Comparison of ENCODE assay signal across 19 cellular contexts in the genomic region with DNA sequence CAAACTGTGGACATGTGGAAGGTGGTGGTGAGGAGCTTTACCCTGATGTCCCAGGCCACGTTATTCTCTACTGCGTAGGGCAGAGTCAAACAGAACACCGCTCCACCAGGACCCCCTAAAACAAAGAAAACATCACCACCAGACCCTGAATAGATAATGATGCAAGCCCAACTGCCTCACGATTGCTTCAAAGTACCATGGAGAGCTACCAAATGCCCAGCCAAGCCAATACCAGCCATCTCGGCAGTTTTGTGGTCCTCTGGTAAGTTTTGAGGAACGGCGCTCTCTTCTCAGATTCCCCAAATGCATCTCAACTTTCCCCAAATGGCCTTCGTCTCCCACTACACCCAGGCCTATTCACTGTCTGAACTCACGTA. TPM values are rescaled to one million over a fixed set of nuclear protein-coding genes. Genes with fewer than 3 reads are reported as not detected.
DNase-seq lines count a peak whose midpoint lies in the region; ATAC-seq and TF ChIP-seq lines count a peak whose summit lies in the region.
"Had no signal": no experiment of that assay in that cellular context is flagged by ENCODE, and none has a peak within 500 bp of the region (broad histone marks: within the 10 kb centered on the region; RNA-seq: fewer than 3 reads in every experiment).

No MANE protein-coding gene starts in this region.

- H3K36me3 ChIP-seq in BLaER1, result peaks cover 60% of the 10 kb centered on the region
- H3K36me3 ChIP-seq in CD4-positive, CD25-positive, alpha-beta regulatory T cell (ENCODE audit: control insufficient read depth, insufficient read depth, low read length), result peaks cover 33% of the 10 kb centered on the region
- H3K36me3 ChIP-seq: colonic mucosa had no signal

- no peak for DNase-seq in CD4-positive, CD25-positive, alpha-beta regulatory T cell
- no peak for DNase-seq in KBM-7
- no peak for DNase-seq in NCI-H1105 (lab: John Stamatoyannopoulos, UW)
- DNase-seq: activated CD4-positive, alpha-beta T cell treated with anti-CD3 and anti-CD28 coated beads for 4 hours; activated naive CD4-positive, alpha-beta T cell treated with Interleukin-2 at 50 U/mL for 16 hours; AML-193; Calu3; colonic mucosa; left cardiac atrium; mesendoderm; NCI-H1436 treated with DMSO at 0.1 percent for 48 hours; spleen; stimulated activated CD4-positive, alpha-beta T cell treated with anti-CD3 and anti-CD28 coated beads, Interleukin-4, amount 100 ng/mL, for 24 hours had no signal

- H3K27ac ChIP-seq in BLaER1, result no peak overlapping the region
- H3K27ac ChIP-seq in CD4-positive, CD25-positive, alpha-beta regulatory T cell (ENCODE audit: insufficient read depth, low read length, poor library complexity, severe bottlenecking), result no peak overlapping the region
- H3K27ac ChIP-seq: colonic mucosa had no signal

- no peaks in the 10 kb centered on the region for H3K9me3 Mint-ChIP-seq in CD4-positive, CD25-positive, alpha-beta regulatory T cell
- H3K9me3 Mint-ChIP-seq in activated naive CD8-positive, alpha-beta T cell (ENCODE audit: low read depth), result no peaks in the 10 kb centered on the region
- no peaks in the 10 kb centered on the region for H3K9me3 Mint-ChIP-seq in nephron

- H3K27me3 ChIP-seq in BLaER1, result no peaks in the 10 kb centered on the region
- H3K27me3 ChIP-seq in CD4-positive, CD25-positive, alpha-beta regulatory T cell (ENCODE audit: control insufficient read depth, insufficient read depth, low read length), result no peaks in the 10 kb centered on the region
- H3K27me3 ChIP-seq: colonic mucosa, spleen had no signal

- no peaks in the 10 kb centered on the region for H3K27me3 Mint-ChIP-seq in CD4-positive, CD25-positive, alpha-beta regulatory T cell
- H3K27me3 Mint-ChIP-seq in activated naive CD8-positive, alpha-beta T cell, result no peaks in the 10 kb centered on the region
- H3K27me3 Mint-ChIP-seq in nephron (ENCODE audit: low read depth), result no peaks in the 10 kb centered on the region

- H3K4me3 ChIP-seq in BLaER1, result no peak overlapping the region
- no peak overlapping the region for H3K4me3 ChIP-seq in CD4-positive, CD25-positive, alpha-beta regulatory T cell (ENCODE audit: low read depth, low read length)
- H3K4me3 ChIP-seq: colonic mucosa, spleen had no signal

- peaks cover 95% of the 10 kb centered on the region for H3K4me1 ChIP-seq in BLaER1
- H3K4me1 ChIP-seq in CD4-positive, CD25-positive, alpha-beta regulatory T cell (ENCODE audit: control insufficient read depth, insufficient read depth, low read length, poor library complexity, severe bottlenecking), result peaks cover 82% of the 10 kb centered on the region

- H3K4me1 Mint-ChIP-seq in CD4-positive, CD25-positive, alpha-beta regulatory T cell, result peaks cover 21 to 93% (median 69%) of the 10 kb centered on the region in 4 donors
- H3K4me1 Mint-ChIP-seq in activated naive CD8-positive, alpha-beta T cell (ENCODE audit: low read depth), result peaks cover 87% of the 10 kb centered on the region
- H3K4me1 Mint-ChIP-seq in nephron, result peaks cover 58% of the 10 kb centered on the region

- peak overlapping the region; percentile 40 to 97 (median 84) for H3K27ac Mint-ChIP-seq in CD4-positive, CD25-positive, alpha-beta regulatory T cell
- peak overlapping the region; percentile 64 for H3K27ac Mint-ChIP-seq in activated naive CD8-positive, alpha-beta T cell
- H3K27ac Mint-ChIP-seq in nephron, result peak overlapping the region in 1 of 3 experiments; percentile 47

- H3K9me3 ChIP-seq in BLaER1, result no peaks in the 10 kb centered on the region
- H3K9me3 ChIP-seq in CD4-positive, CD25-positive, alpha-beta regulatory T cell (ENCODE audit: control insufficient read depth in 2 of 2, low read length in 2 of 2), result no peaks in the 10 kb centered on the region
- H3K9me3 ChIP-seq: colonic mucosa, spleen had no signal

- ATAC-seq in CD4-positive, CD25-positive, alpha-beta regulatory T cell (ENCODE audit: low read depth in 2 of 2), result no peak
- ATAC-seq in HG03045 (IDR thresholded peaks at IDR 0.05; ENCODE audit: unreplicated experiment) (no peak), GM19324 (IDR thresholded peaks at IDR 0.05; ENCODE audit: low FRiP score, unreplicated experiment) (no peak)
- ATAC-seq: HCT116, left cardiac atrium had no signal

- H3K4me2 ChIP-seq in BLaER1, result peak overlapping the region; percentile 0; the same call in 1 of the 2 replicates

- H4K20me1 ChIP-seq in BLaER1, result peaks cover 100% of the 10 kb centered on the region

- peaks cover 20% of the 10 kb centered on the region for H3K36me3 Mint-ChIP-seq in CD4-positive, CD25-positive, alpha-beta regulatory T cell
- peaks cover 12% of the 10 kb centered on the region for H3K36me3 Mint-ChIP-seq in activated naive CD8-positive, alpha-beta T cell
- H3K36me3 Mint-ChIP-seq in nephron (ENCODE audit: low read depth), result peaks cover 23% of the 10 kb centered on the region

- no peak overlapping the region for H3K9ac ChIP-seq in BLaER1

- H3K4me3 Mint-ChIP-seq in CD4-positive, CD25-positive, alpha-beta regulatory T cell, result peak overlapping the region; percentile 52 to 79 (median 57)
- H3K4me3 Mint-ChIP-seq in activated naive CD8-positive, alpha-beta T cell, result no peak overlapping the region
- peak overlapping the region in 2 of 3 experiments; percentile 32 to 48 for H3K4me3 Mint-ChIP-seq in nephron

- in situ Hi-C loops in KBM-7 (cut with MboI; ENCODE audit: low pct_unique_long_range_greater_than_20kb, low sequenced_read_pairs), result no loop called here

- no peak for TF ChIP-seq CTCF in nephron (IDR thresholded peaks at IDR 0.05; ENCODE audit: unreplicated experiment in 3 of 3)

RNA-seq across cellular contexts. Expression of a gene that starts 5.6 kb away (rescaled TPM):
- 106 TPM for total RNA-seq in CD4-positive, CD25-positive, alpha-beta regulatory T cell
- polyA plus RNA-seq in CD4-positive, CD25-positive, alpha-beta regulatory T cell, result 10 to 100 TPM in 2 of 4 donors, 1 to 10 TPM in 2; 8.0 to 12.1 (median 10.0) TPM

RNA-seq across cellular contexts. Expression of a gene that starts 58.3 kb away (rescaled TPM):
- total RNA-seq in CD4-positive, CD25-positive, alpha-beta regulatory T cell, result 38.8 TPM
- polyA plus RNA-seq in CD4-positive, CD25-positive, alpha-beta regulatory T cell, result 1 to 10 TPM; 1.2 to 3.1 (median 2.8) TPM
